In genomic region chr6:14848019-14848418, GRCh38 we compare ENCODE assay signal across 31 cellular contexts.
A peak's percentile ranks its signal among the peaks of the same experiment; 100 is the strongest.
DNase-seq lines count a peak whose midpoint lies in the region; FAIRE-seq and TF ChIP-seq lines count a peak whose summit lies in the region.
"Had no signal": no experiment of that assay in that cellular context is flagged by ENCODE, and none has a peak within 500 bp of the region (broad histone marks: within the 10 kb centered on the region; RNA-seq: fewer than 3 reads in every experiment).

No MANE protein-coding gene starts in this region.

- H3K9me3 Mint-ChIP-seq in H9, result no peaks in the 10 kb centered on the region
- H3K9me3 Mint-ChIP-seq: nephron progenitor cell had no signal

- no peak overlapping the region for H3K4me3 ChIP-seq in H1 (ENCODE audit: extremely low read depth in 1 of 4, insufficient read depth in 2 of 4, low read depth in 3 of 4, low read length in 4 of 4)
- H3K4me3 ChIP-seq: HAP-1, vagina had no signal

- H3K23ac ChIP-seq in H1 (ENCODE audit: insufficient read length) (no peak overlapping the region), H9 (ENCODE audit: insufficient read length, low read depth, low read length) (no peak overlapping the region)

- H3K79me1 ChIP-seq in H1 (ENCODE audit: low read depth, low read length) (no peaks in the 10 kb centered on the region), H9 (ENCODE audit: insufficient read depth, low read depth, low read length, poor library complexity, severe bottlenecking) (no peaks in the 10 kb centered on the region)

- no peaks in the 10 kb centered on the region for H3K36me3 ChIP-seq in H1 (ENCODE audit: control insufficient read depth in 2 of 4, insufficient read depth in 4 of 4, low read length in 3 of 4)
- H3K36me3 ChIP-seq: HAP-1, vagina had no signal

- H2AFZ ChIP-seq in H1 (ENCODE audit: low read length), result no peak overlapping the region
- H2AFZ ChIP-seq in H9 (ENCODE audit: low read length), result no peak overlapping the region
- H2AFZ ChIP-seq: parathyroid adenoma had no signal

- no peaks in the 10 kb centered on the region for H3K79me2 ChIP-seq in H1 (ENCODE audit: control insufficient read depth in 1 of 2, insufficient read depth in 2 of 2, low read length in 2 of 2)
- no peaks in the 10 kb centered on the region for H3K79me2 ChIP-seq in H9 (ENCODE audit: insufficient read depth, low read length)
- H3K79me2 ChIP-seq: parathyroid adenoma had no signal

- H3K4me3 Mint-ChIP-seq in H9, result no peak overlapping the region
- H3K4me3 Mint-ChIP-seq: activated CD4-positive, alpha-beta T cell treated with anti-CD3 and anti-CD28 coated beads, Interleukin-2, amount 10 ng/mL, durations not matched to agents 7 days and 5 days; activated CD8-positive, alpha-beta memory T cell treated with anti-CD3 and anti-CD28 coated beads, Interleukin-2, amount 10 ng/mL, durations not matched to agents 7 days and 5 days; B cell; nephron progenitor cell had no signal

- POLR2A ChIA-PET in H1 (lab: Charles Lee; ENCODE audit: partially characterized antibody), result interaction anchor here (2.0 kb wide), 1 partner anchor 10 kb away, joined by 6 read pairs; no protein-coding TSS in a partner anchor

- H2BK120ac ChIP-seq in H1 (replicated peaks; ENCODE audit: low read depth, low read length) (peak overlapping the region; percentile 44), H9 (ENCODE audit: low read depth, low read length, poor library complexity, severe bottlenecking) (no peak overlapping the region)

- H3K27ac Mint-ChIP-seq in H9, result peak overlapping the region in 1 of 3 experiments; percentile 20; a peak in 2 of 7 replicates
- H3K27ac Mint-ChIP-seq: activated CD4-positive, alpha-beta T cell treated with anti-CD3 and anti-CD28 coated beads, Interleukin-2, amount 10 ng/mL, durations not matched to agents 7 days and 5 days; activated CD8-positive, alpha-beta memory T cell treated with anti-CD3 and anti-CD28 coated beads, Interleukin-2, amount 10 ng/mL, durations not matched to agents 7 days and 5 days; B cell; nephron progenitor cell had no signal

- H3K4me2 ChIP-seq in H1 (ENCODE audit: insufficient read depth in 1 of 2, low read depth in 2 of 2, low read length in 2 of 2), result no peak overlapping the region
- no peak overlapping the region for H3K4me2 ChIP-seq in H9 (ENCODE audit: insufficient read depth, insufficient read length, low read length)

- peak overlapping the region; percentile 7 for H4K91ac ChIP-seq in H1 (replicated peaks; ENCODE audit: insufficient read length, low read length)
- no peak overlapping the region for H4K91ac ChIP-seq in H9 (ENCODE audit: insufficient read length, low read depth, low read length)

- no peak overlapping the region for H2BK15ac ChIP-seq in H1 (ENCODE audit: low read length)
- H2BK15ac ChIP-seq in H9 (ENCODE audit: low read depth, low read length), result no peak overlapping the region

- TF ChIP-seq CTCF in AG09319 (IDR thresholded peaks at IDR 0.05; ENCODE audit: low read depth, low read length) (no peak), H1 (IDR thresholded peaks at IDR 0.05; ENCODE audit: control extremely low read depth in 1 of 3, insufficient read depth in 1 of 3, low read depth in 1 of 3, low read length in 3 of 3) (no peak), H9 (conservative IDR thresholded peaks at IDR 0.05) (no peak)

- H4K8ac ChIP-seq in H1 (ENCODE audit: extremely low read depth, insufficient read depth, low read length), result no peak overlapping the region
- no peak overlapping the region for H4K8ac ChIP-seq in H9 (replicated peaks; ENCODE audit: insufficient read length, low read depth, low read length)

- WGBS in H1 (ENCODE audit: extremely low coverage in 1 of 2, insufficient coverage in 1 of 2, insufficient read length in 1 of 2, insufficient replicate concordance in 2 of 2, low coverage in 1 of 2, low lambda C conversion rate in 2 of 2, missing lambda C conversion rate in 1 of 2), 2 experiments, result 96% methylated on average over 3 of the region's 3 CpGs; no CpG with 5 or more reads in 1 of the 2 experiments
- WGBS in H9 (ENCODE audit: extremely low coverage, insufficient read length, low lambda C conversion rate), result no CpG with 5 or more reads among the region's 3 CpGs

- H3K18ac ChIP-seq in H1 (ENCODE audit: extremely low read depth, low read length) (no peak overlapping the region; the same call in 1 of the 2 replicates), H9 (ENCODE audit: insufficient read length, low read depth, low read length) (no peak overlapping the region)

- H2BK5ac ChIP-seq in H1 (ENCODE audit: low read depth, low read length) (no peak overlapping the region), H9 (ENCODE audit: insufficient read length, low read length) (no peak overlapping the region)

- DNase-seq in AG09319 (ENCODE audit: extremely low read depth, low read depth) (peak; percentile 22), GM04503 (ENCODE audit: low read depth) (peak; percentile 44), H1 (ENCODE audit: low read depth in 1 of 2, low spot score in 2 of 2) (no peak), iris pigment epithelial cell (ENCODE audit: low read depth) (peak; percentile 8), H9 (no peak), T-helper 9 cell (no peak)
- DNase-seq in activated CD4-positive, CD25-positive, alpha-beta regulatory T cell treated with anti-CD3 and anti-CD28 coated beads, Interleukin-2, amount 50 U/mL, for 72 hours, result no peak
- DNase-seq: activated CD4-positive, alpha-beta T cell treated with anti-CD3 and anti-CD28 coated beads, Interleukin-2, amount 10 ng/mL, durations not matched to agents 7 days and 5 days; activated CD8-positive, alpha-beta memory T cell treated with anti-CD3 and anti-CD28 coated beads, Interleukin-2, amount 10 ng/mL, durations not matched to agents 7 days and 5 days; activated naive CD4-positive, alpha-beta T cell treated with anti-CD3 and anti-CD28 coated beads, Interleukin-2, amount 50 U/mL, for 16 hours; anterior cingulate cortex; caudate nucleus; DMS53; foreskin melanocyte; GDM1; hippocampal formation; left ventricle myocardium superior; MV-4-11; NCI-H1694; NCI-H2227 treated with DMSO at 0.1 percent for 48 hours; nephron progenitor cell; PC-3; right cardiac atrium; stimulated activated CD4-positive, alpha-beta T cell treated with anti-CD3 and anti-CD28 coated beads, Interleukin-12 subunit alpha, Interleukin-12 subunit beta, amount 100 ng/mL, for 4 hours; stimulated activated naive CD4-positive, alpha-beta T cell treated with Interleukin-2 at 50 U/mL for 16 hours had no signal

- 0 out of 2 replicates have a peak, but pooled peaks cover 2% of the 10 kb centered on the region for H3K27me3 Mint-ChIP-seq in H9 (ENCODE audit: low read depth)
- H3K27me3 Mint-ChIP-seq: activated CD4-positive, alpha-beta T cell treated with anti-CD3 and anti-CD28 coated beads, Interleukin-2, amount 10 ng/mL, durations not matched to agents 7 days and 5 days had no signal

- no peak for TF ChIP-seq RAD21 in H1 (IDR thresholded peaks at IDR 0.05 in 1 of 2, conservative IDR thresholded peaks at IDR 0.05 in 1 of 2; ENCODE audit: low read depth in 2 of 2, low read length in 2 of 2)

- peaks cover 2 to 11% (median 8%) of the 10 kb centered on the region in 4 experiments; a peak in 4 of 7 replicates for H3K4me1 ChIP-seq in H1 (replicated peaks in 1 of 4; ENCODE audit: control insufficient read depth in 3 of 4, insufficient read depth in 4 of 4, low read length in 3 of 4)
- peaks cover 5% of the 10 kb centered on the region; the same call in 1 of the 2 replicates for H3K4me1 ChIP-seq in H9 (ENCODE audit: insufficient read depth, low read length)
- H3K4me1 ChIP-seq: HAP-1, parathyroid adenoma, vagina had no signal

- H3K9ac ChIP-seq in H1 (replicated peaks in 1 of 4; ENCODE audit: extremely low read depth in 1 of 4, low read depth in 3 of 4, low read length in 3 of 4), result no peak overlapping the region
- no peak overlapping the region for H3K9ac ChIP-seq in H9 (ENCODE audit: extremely low read depth, insufficient read length, low read length)
- H3K9ac ChIP-seq: parathyroid adenoma had no signal

- no peaks in the 10 kb centered on the region for H3K9me3 ChIP-seq in H1 (ENCODE audit: insufficient read depth in 2 of 2, low read depth in 1 of 2, low read length in 1 of 2)
- no peaks in the 10 kb centered on the region for H3K9me3 ChIP-seq in H9 (ENCODE audit: control insufficient read depth, low read depth, low read length)
- H3K9me3 ChIP-seq: HAP-1, vagina had no signal

- peaks cover 30 to 33% of the 10 kb centered on the region in 2 experiments for H3K4me1 Mint-ChIP-seq in H9
- H3K4me1 Mint-ChIP-seq: activated CD4-positive, alpha-beta T cell treated with anti-CD3 and anti-CD28 coated beads, Interleukin-2, amount 10 ng/mL, durations not matched to agents 7 days and 5 days; activated CD8-positive, alpha-beta memory T cell treated with anti-CD3 and anti-CD28 coated beads, Interleukin-2, amount 10 ng/mL, durations not matched to agents 7 days and 5 days; B cell had no signal

- no peak for TF ChIP-seq POLR2A in H1 (IDR thresholded peaks at IDR 0.05; ENCODE audit: control extremely low read depth in 1 of 2, low read depth in 2 of 2, low read length in 2 of 2)

- H3K4ac ChIP-seq in H1 (replicated peaks; ENCODE audit: insufficient read length, low read depth, low read length), result peak overlapping the region; percentile 19
- no peak overlapping the region for H3K4ac ChIP-seq in H9 (ENCODE audit: low read depth, low read length)

- no peak overlapping the region for H4K5ac ChIP-seq in H1 (ENCODE audit: insufficient read length, low read depth, low read length)
- no peak overlapping the region for H4K5ac ChIP-seq in H9 (ENCODE audit: insufficient read length, low read depth, low read length)

- no peak for FAIRE-seq in H1 (lab: Jason Lieb, UNC)
- FAIRE-seq: endometrium, islet of Langerhans had no signal

- H3K14ac ChIP-seq in H1 (ENCODE audit: insufficient read length) (no peak overlapping the region), H9 (ENCODE audit: insufficient read depth, low read length) (no peak overlapping the region)

- H3K27ac ChIP-seq in H1 (ENCODE audit: low read depth, low read length) (no peak overlapping the region), H9 (ENCODE audit: insufficient read length, low read depth, low read length) (no peak overlapping the region)
- H3K27ac ChIP-seq: parathyroid adenoma, vagina had no signal

- H3K27me3 ChIP-seq in H1 (replicated peaks in 1 of 4; ENCODE audit: control insufficient read depth in 3 of 4, extremely low read depth in 1 of 4, insufficient read depth in 3 of 4, low read length in 3 of 4) (no peaks in the 10 kb centered on the region), H9 (ENCODE audit: insufficient read depth, low read length) (no peaks in the 10 kb centered on the region)
- H3K27me3 ChIP-seq: vagina had no signal

- CTCF ChIA-PET in H1 (lab: Charles Lee; ENCODE audit: partially characterized antibody), result no interaction called here

- no peaks in the 10 kb centered on the region for H4K20me1 ChIP-seq in H1 (replicated peaks in 1 of 2; ENCODE audit: control insufficient read depth in 1 of 2, insufficient read depth in 2 of 2, low read length in 2 of 2)
- H4K20me1 ChIP-seq in H9 (ENCODE audit: control insufficient read depth, insufficient read depth, insufficient read length), result no peaks in the 10 kb centered on the region

- no peak overlapping the region for H3T11ph ChIP-seq in H9 (ENCODE audit: low read length)

- no peaks in the 10 kb centered on the region for H3K23me2 ChIP-seq in H1 (ENCODE audit: low read depth, low read length)
- no peaks in the 10 kb centered on the region for H3K23me2 ChIP-seq in H9 (ENCODE audit: insufficient read length, low read depth, low read length, poor library complexity, severe bottlenecking)

- H2BK12ac ChIP-seq in H1 (ENCODE audit: low read depth, low read length) (no peak overlapping the region), H9 (ENCODE audit: insufficient read length, low read depth, low read length) (no peak overlapping the region)

- H3K36me3 Mint-ChIP-seq in H9 (ENCODE audit: insufficient read depth in 1 of 3, low read depth in 3 of 3), result peaks cover 0 to 4% (median 3%) of the 10 kb centered on the region in 3 experiments; a peak in 2 of 7 replicates

- H2AK5ac ChIP-seq in H1 (ENCODE audit: low read depth, low read length) (no peak overlapping the region), H9 (ENCODE audit: insufficient read length, low read length) (no peak overlapping the region)

- no peak overlapping the region for H2BK20ac ChIP-seq in H1 (ENCODE audit: low read length)
- no peak overlapping the region for H2BK20ac ChIP-seq in H9 (ENCODE audit: low read depth, low read length, poor library complexity, severe bottlenecking)

- H3K56ac ChIP-seq in H1 (replicated peaks; ENCODE audit: insufficient read length, low read depth, low read length) (no peak overlapping the region), H9 (ENCODE audit: insufficient read length, low read depth, low read length) (no peak overlapping the region)

- no peak for TF ChIP-seq EP300 in H1 (IDR thresholded peaks at IDR 0.05; ENCODE audit: borderline replicate concordance in 1 of 2, low read depth in 2 of 2, low read length in 2 of 2)

Comparison
In these comparisons a context has a peak if more than half of its experiments do, and no peak if none do; other contexts are left out.
1. DNase-seq: peak in AG09319 (single experiment), GM04503 (single experiment) and iris pigment epithelial cell (single experiment); none in H1 (0 of 2), activated CD4-positive, CD25-positive, alpha-beta regulatory T cell treated with anti-CD3 and anti-CD28 coated beads, Interleukin-2, amount 50 U/mL, for 72 hours (single experiment), H9 (single experiment) and T-helper 9 cell (single experiment).